ENCODE assay signal across 24 cellular contexts in genomic region chr14:85409496-85410210, GRCh38.
A peak's percentile ranks its signal among the peaks of the same experiment; 100 is the strongest.
DNase-seq lines count a peak whose midpoint lies in the region; ATAC-seq and TF ChIP-seq lines count a peak whose summit lies in the region.
"Had no signal": no experiment of that assay in that cellular context is flagged by ENCODE, and none has a peak within 500 bp of the region (broad histone marks: within the 10 kb centered on the region; RNA-seq: fewer than 3 reads in every experiment).

No MANE protein-coding gene starts in this region.

- peak; percentile 66 for TF ChIP-seq RAD21 in neural cell (conservative IDR thresholded peaks at IDR 0.05)

- ATAC-seq in GM23338 = no peak
- ATAC-seq in RWPE2 (ENCODE audit: low read depth) = peak; percentile 59; the same call in 2 of the 3 replicates
- ATAC-seq: A549; CD8-positive, alpha-beta T cell had no signal

- H3K9me2 ChIP-seq in GM23338 (ENCODE audit: insufficient read depth) (no peaks in the 10 kb centered on the region), neural cell (ENCODE audit: insufficient read depth, low read length) (no peaks in the 10 kb centered on the region)

- no peak overlapping the region for H3K27ac Mint-ChIP-seq in GM23338
- H3K27ac Mint-ChIP-seq: CD8-positive, alpha-beta T cell; IgD-negative memory B cell had no signal

- no peaks in the 10 kb centered on the region for H3K36me3 Mint-ChIP-seq in GM23338 (ENCODE audit: low read depth)
- H3K36me3 Mint-ChIP-seq: CD8-positive, alpha-beta T cell; IgD-negative memory B cell had no signal

- no peaks in the 10 kb centered on the region for H3K4me1 ChIP-seq in GM23338 (ENCODE audit: insufficient read depth)
- H3K4me1 ChIP-seq in RWPE2 (ENCODE audit: insufficient read depth, poor library complexity, severe bottlenecking) = peaks cover 22% of the 10 kb centered on the region

- H3K79me2 ChIP-seq in GM23338 (replicated peaks; ENCODE audit: insufficient read depth) = no peaks in the 10 kb centered on the region
- no peaks in the 10 kb centered on the region for H3K79me2 ChIP-seq in neural cell (replicated peaks; ENCODE audit: insufficient read depth, low read length)

- H3K4me2 ChIP-seq in GM23338 (no peak overlapping the region), neural cell (ENCODE audit: low read length) (no peak overlapping the region)
- H3K4me2 ChIP-seq: A549, KMS-11 had no signal

- no peak for DNase-seq in GM23338 (ENCODE audit: low spot score)
- no peak for DNase-seq in RWPE2 (ENCODE audit: low spot score)
- DNase-seq in epithelial cell of prostate (ENCODE audit: low read depth, low spot score) = no peak
- no peak for DNase-seq in globus pallidus (ENCODE audit: low spot score)
- DNase-seq in GM19240 (ENCODE audit: insufficient read length, low spot score) = no peak
- no peak for DNase-seq in NCI-H1436 (lab: John Stamatoyannopoulos, UW)
- DNase-seq: C1 segment of cervical spinal cord; CD8-positive, alpha-beta T cell; DMS79 treated with DMSO at 0.1 percent for 48 hours; GF-D8; NCI-H1092; NCI-H1417 treated with DMSO at 0.1 percent for 48 hours; NCI-H187; NCI-H2081 treated with DMSO at 0.1 percent for 48 hours; NCI-H2171; NCI-H226; NCI-H510A; NCI-H69; RPMI8226; SHP77 had no signal

- TF ChIP-seq EP300 in neural cell (conservative IDR thresholded peaks at IDR 0.05; ENCODE audit: poor library complexity, severe bottlenecking) = peak; percentile 94

- H3K4me3 ChIP-seq in GM23338 (no peak overlapping the region), RWPE2 (ENCODE audit: severe bottlenecking) (no peak overlapping the region), neural cell (ENCODE audit: low read length) (no peak overlapping the region)
- H3K4me3 ChIP-seq: A549 had no signal

- TF ChIP-seq CTCF in GM23338 (conservative IDR thresholded peaks at IDR 0.05; ENCODE audit: low read depth in 2 of 2) = no peak
- TF ChIP-seq CTCF in RWPE2 (IDR thresholded peaks at IDR 0.05; ENCODE audit: poor library complexity, severe bottlenecking) = no peak
- peak; percentile 52 for TF ChIP-seq CTCF in neural cell (IDR thresholded peaks at IDR 0.05; ENCODE audit: poor library complexity, severe bottlenecking)

- no peak overlapping the region for H3K4me3 Mint-ChIP-seq in GM23338
- H3K4me3 Mint-ChIP-seq: CD8-positive, alpha-beta T cell; IgD-negative memory B cell had no signal

- H3K9me3 Mint-ChIP-seq in GM23338 = no peaks in the 10 kb centered on the region

- H3K27ac ChIP-seq in GM23338 (ENCODE audit: low read depth) (no peak overlapping the region), RWPE2 (ENCODE audit: poor library complexity, severe bottlenecking) (peak overlapping the region; percentile 42), epithelial cell of prostate (peak overlapping the region; percentile 6), neural cell (ENCODE audit: low read length) (no peak overlapping the region)
- H3K27ac ChIP-seq: A549, KMS-11 had no signal

- H3F3A ChIP-seq in GM23338 (replicated peaks; ENCODE audit: low read depth) (no peaks in the 10 kb centered on the region), neural cell (ENCODE audit: insufficient read depth, low read length, poor library complexity, severe bottlenecking) (no peaks in the 10 kb centered on the region)

- no peaks in the 10 kb centered on the region for H3K27me3 Mint-ChIP-seq in GM23338 (ENCODE audit: insufficient read depth, low read depth, poor library complexity)
- H3K27me3 Mint-ChIP-seq: IgD-negative memory B cell had no signal

- no peak overlapping the region for H3K9ac ChIP-seq in neural cell (ENCODE audit: low read length)
- H3K9ac ChIP-seq: KMS-11 had no signal

- H2AFZ ChIP-seq in GM23338 (peak overlapping the region; percentile 5; the same call in 1 of the 2 replicates), neural cell (ENCODE audit: low read depth, low read length) (no peak overlapping the region)

- no peaks in the 10 kb centered on the region for H3K4me1 Mint-ChIP-seq in GM23338

- H3K27me3 ChIP-seq in GM23338 (ENCODE audit: insufficient read depth) = no peaks in the 10 kb centered on the region
- no peaks in the 10 kb centered on the region for H3K27me3 ChIP-seq in RWPE2 (ENCODE audit: insufficient read depth, poor library complexity, severe bottlenecking)
- H3K27me3 ChIP-seq in neural cell (ENCODE audit: insufficient read depth, low read depth, low read length) = no peaks in the 10 kb centered on the region

- H4K20me1 ChIP-seq in GM23338 (replicated peaks; ENCODE audit: insufficient read depth) (no peaks in the 10 kb centered on the region), neural cell (ENCODE audit: insufficient read depth) (no peaks in the 10 kb centered on the region)

- no peaks in the 10 kb centered on the region for H3K9me3 ChIP-seq in RWPE2 (ENCODE audit: severe bottlenecking)
- no peaks in the 10 kb centered on the region for H3K9me3 ChIP-seq in neural cell (ENCODE audit: low read length)
- H3K9me3 ChIP-seq: A549 had no signal

- no peaks in the 10 kb centered on the region for H3K36me3 ChIP-seq in GM23338 (ENCODE audit: insufficient read depth)
- no peaks in the 10 kb centered on the region for H3K36me3 ChIP-seq in RWPE2 (ENCODE audit: low read depth)
- no peaks in the 10 kb centered on the region for H3K36me3 ChIP-seq in neural cell (ENCODE audit: insufficient read depth, low read length)

TF ChIP-seq in neural cell, 6 proteins besides CTCF, POLR2A, EP300 and RAD21:
- peak; percentile 95 for TF ChIP-seq POLR2AphosphoS5 (IDR thresholded peaks at IDR 0.05)
- TF ChIP-seq, protein P1, sequence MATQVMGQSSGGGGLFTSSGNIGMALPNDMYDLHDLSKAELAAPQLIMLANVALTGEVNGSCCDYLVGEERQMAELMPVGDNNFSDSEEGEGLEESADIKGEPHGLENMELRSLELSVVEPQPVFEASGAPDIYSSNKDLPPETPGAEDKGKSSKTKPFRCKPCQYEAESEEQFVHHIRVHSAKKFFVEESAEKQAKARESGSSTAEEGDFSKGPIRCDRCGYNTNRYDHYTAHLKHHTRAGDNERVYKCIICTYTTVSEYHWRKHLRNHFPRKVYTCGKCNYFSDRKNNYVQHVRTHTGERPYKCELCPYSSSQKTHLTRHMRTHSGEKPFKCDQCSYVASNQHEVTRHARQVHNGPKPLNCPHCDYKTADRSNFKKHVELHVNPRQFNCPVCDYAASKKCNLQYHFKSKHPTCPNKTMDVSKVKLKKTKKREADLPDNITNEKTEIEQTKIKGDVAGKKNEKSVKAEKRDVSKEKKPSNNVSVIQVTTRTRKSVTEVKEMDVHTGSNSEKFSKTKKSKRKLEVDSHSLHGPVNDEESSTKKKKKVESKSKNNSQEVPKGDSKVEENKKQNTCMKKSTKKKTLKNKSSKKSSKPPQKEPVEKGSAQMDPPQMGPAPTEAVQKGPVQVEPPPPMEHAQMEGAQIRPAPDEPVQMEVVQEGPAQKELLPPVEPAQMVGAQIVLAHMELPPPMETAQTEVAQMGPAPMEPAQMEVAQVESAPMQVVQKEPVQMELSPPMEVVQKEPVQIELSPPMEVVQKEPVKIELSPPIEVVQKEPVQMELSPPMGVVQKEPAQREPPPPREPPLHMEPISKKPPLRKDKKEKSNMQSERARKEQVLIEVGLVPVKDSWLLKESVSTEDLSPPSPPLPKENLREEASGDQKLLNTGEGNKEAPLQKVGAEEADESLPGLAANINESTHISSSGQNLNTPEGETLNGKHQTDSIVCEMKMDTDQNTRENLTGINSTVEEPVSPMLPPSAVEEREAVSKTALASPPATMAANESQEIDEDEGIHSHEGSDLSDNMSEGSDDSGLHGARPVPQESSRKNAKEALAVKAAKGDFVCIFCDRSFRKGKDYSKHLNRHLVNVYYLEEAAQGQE (IDR thresholded peaks at IDR 0.05; ENCODE audit: borderline replicate concordance) = no peak

Comparison
In these comparisons a context has a peak if more than half of its experiments do, and no peak if none do; other contexts are left out.
1. H3K27ac ChIP-seq: peak in RWPE2 (single experiment) and epithelial cell of prostate (single experiment); none in GM23338 (single experiment) and neural cell (single experiment).